In genomic region chr19:17902701-17903100, GRCh38 we compare ENCODE assay signal across 17 cellular contexts. TPM values are rescaled to one million over a fixed set of nuclear protein-coding genes. Genes with fewer than 3 reads are reported as not detected.
A peak's percentile ranks its signal among the peaks of the same experiment; 100 is the strongest.
DNase-seq lines count a peak whose midpoint lies in the region; ATAC-seq and TF ChIP-seq lines count a peak whose summit lies in the region.
"Had no signal": no experiment of that assay in that cellular context is flagged by ENCODE, and none has a peak within 500 bp of the region (broad histone marks: within the 10 kb centered on the region; RNA-seq: fewer than 3 reads in every experiment).

No MANE protein-coding gene starts in this region.

- H3K9me2 ChIP-seq in GM23338 (ENCODE audit: insufficient read depth) = no peaks in the 10 kb centered on the region

- H3K27ac ChIP-seq in GM23338 (ENCODE audit: low read depth) = no peak overlapping the region
- no peak overlapping the region for H3K27ac ChIP-seq in fibroblast of lung (ENCODE audit: insufficient read depth, low read length)
- H3K27ac ChIP-seq: C4-2B, Peyer's patch had no signal

- H3K27ac Mint-ChIP-seq in GM23338 (no peak overlapping the region), natural killer cell (no peak overlapping the region)
- H3K27ac Mint-ChIP-seq in activated T-helper 2 cell treated with anti-CD3 and anti-CD28 coated beads, Interferon-gamma antibody, Interleukin-2, Interleukin-4, amounts not matched to agents 10 μg/mL and 5 μg/mL and 100 μg/mL, durations not matched to agents 14 hours and 24 hours and 36 hours = no peak overlapping the region
- H3K27ac Mint-ChIP-seq: activated naive CD8-positive, alpha-beta T cell treated with anti-CD3 and anti-CD28 coated beads, Interleukin-2, amount 50 U/mL, for 24 hours; effector memory CD8-positive, alpha-beta T cell had no signal

- H3K4me1 Mint-ChIP-seq in GM23338 = no peaks in the 10 kb centered on the region
- H3K4me1 Mint-ChIP-seq in activated T-helper 2 cell treated with anti-CD3 and anti-CD28 coated beads, Interferon-gamma antibody, Interleukin-2, Interleukin-4, amounts not matched to agents 10 μg/mL and 5 μg/mL and 100 μg/mL, durations not matched to agents 14 hours and 24 hours and 36 hours (ENCODE audit: low read depth) = no peaks in the 10 kb centered on the region
- no peaks in the 10 kb centered on the region for H3K4me1 Mint-ChIP-seq in natural killer cell
- H3K4me1 Mint-ChIP-seq: activated naive CD8-positive, alpha-beta T cell treated with anti-CD3 and anti-CD28 coated beads, Interleukin-2, amount 50 U/mL, for 24 hours had no signal

- H3K27me3 Mint-ChIP-seq in GM23338 (ENCODE audit: insufficient read depth, low read depth, poor library complexity) (peaks cover 5% of the 10 kb centered on the region), natural killer cell (ENCODE audit: low read depth in 2 of 2) (peaks cover 16 to 26% of the 10 kb centered on the region in 2 donors)
- H3K27me3 Mint-ChIP-seq in activated T-helper 2 cell treated with anti-CD3 and anti-CD28 coated beads, Interferon-gamma antibody, Interleukin-2, Interleukin-4, amounts not matched to agents 10 μg/mL and 5 μg/mL and 100 μg/mL, durations not matched to agents 14 hours and 24 hours and 36 hours (ENCODE audit: low read depth) = peaks cover 4% of the 10 kb centered on the region

- peaks cover 40% of the 10 kb centered on the region for H3K9me3 Mint-ChIP-seq in GM23338
- H3K9me3 Mint-ChIP-seq in activated T-helper 2 cell treated with anti-CD3 and anti-CD28 coated beads, Interferon-gamma antibody, Interleukin-2, Interleukin-4, amounts not matched to agents 10 μg/mL and 5 μg/mL and 100 μg/mL, durations not matched to agents 14 hours and 24 hours and 36 hours = no peaks in the 10 kb centered on the region
- no peaks in the 10 kb centered on the region for H3K9me3 Mint-ChIP-seq in natural killer cell
- H3K9me3 Mint-ChIP-seq: activated naive CD8-positive, alpha-beta T cell treated with anti-CD3 and anti-CD28 coated beads, Interleukin-2, amount 50 U/mL, for 24 hours; effector memory CD8-positive, alpha-beta T cell had no signal

- no peaks in the 10 kb centered on the region for H3K27me3 ChIP-seq in GM23338 (ENCODE audit: insufficient read depth)
- H3K27me3 ChIP-seq in fibroblast of lung (ENCODE audit: control insufficient read depth, insufficient read depth, low read length) = no peaks in the 10 kb centered on the region
- H3K27me3 ChIP-seq: Peyer's patch had no signal

- H2AFZ ChIP-seq in GM23338 (0 out of 2 replicates have a peak overlapping the region, but pooled peaks have one; percentile 28), fibroblast of lung (ENCODE audit: low read length) (no peak overlapping the region)

- H3K4me1 ChIP-seq in GM23338 (ENCODE audit: insufficient read depth) (no peaks in the 10 kb centered on the region), fibroblast of lung (ENCODE audit: control insufficient read depth, extremely low read depth, insufficient read depth, low read length) (no peaks in the 10 kb centered on the region)
- H3K4me1 ChIP-seq: Peyer's patch had no signal

- H3K36me3 ChIP-seq in GM23338 (ENCODE audit: insufficient read depth) = 0 out of 2 replicates have a peak, but pooled peaks cover 2% of the 10 kb centered on the region
- H3K36me3 ChIP-seq in fibroblast of lung (ENCODE audit: control insufficient read depth, insufficient read depth, low read length) = no peaks in the 10 kb centered on the region
- H3K36me3 ChIP-seq: Peyer's patch had no signal

- intact Hi-C loops in activated T-helper 2 cell treated with anti-CD3 and anti-CD28 coated beads, Interferon-gamma antibody, Interleukin-2, Interleukin-4, amounts not matched to agents 10 μg/mL and 5 μg/mL and 100 μg/mL, durations not matched to agents 14 hours and 24 hours and 36 hours (cut with micrococcal nuclease) = no loop called here
- intact Hi-C loops in natural killer cell (cut with micrococcal nuclease) = no loop called here
- intact Hi-C loops in Right ventricle myocardium inferior (cut with DNase I) = no loop called here

- H3F3A ChIP-seq in GM23338 (replicated peaks; ENCODE audit: low read depth) = no peaks in the 10 kb centered on the region

- no peak overlapping the region for H3K4me3 ChIP-seq in GM23338
- no peak overlapping the region for H3K4me3 ChIP-seq in fibroblast of lung (replicated peaks in 1 of 4; ENCODE audit: control extremely low read depth in 1 of 4, insufficient read depth in 1 of 4, low read depth in 3 of 4, low read length in 4 of 4)
- H3K4me3 ChIP-seq: Peyer's patch had no signal

- H3K9ac ChIP-seq in fibroblast of lung (ENCODE audit: insufficient read depth, low read length) = no peak overlapping the region

- H3K4me3 Mint-ChIP-seq in GM23338 (no peak overlapping the region), natural killer cell (no peak overlapping the region)
- no peak overlapping the region for H3K4me3 Mint-ChIP-seq in activated T-helper 2 cell treated with anti-CD3 and anti-CD28 coated beads, Interferon-gamma antibody, Interleukin-2, Interleukin-4, amounts not matched to agents 10 μg/mL and 5 μg/mL and 100 μg/mL, durations not matched to agents 14 hours and 24 hours and 36 hours (ENCODE audit: low read depth)
- H3K4me3 Mint-ChIP-seq: activated naive CD8-positive, alpha-beta T cell treated with anti-CD3 and anti-CD28 coated beads, Interleukin-2, amount 50 U/mL, for 24 hours; effector memory CD8-positive, alpha-beta T cell had no signal

- TF ChIP-seq CTCF in GM23338 (conservative IDR thresholded peaks at IDR 0.05; ENCODE audit: low read depth in 2 of 2) (no peak), fibroblast of lung (conservative IDR thresholded peaks at IDR 0.05 in 1 of 2, IDR thresholded peaks at IDR 0.05 in 1 of 2; ENCODE audit: low read depth in 1 of 2, low read length in 2 of 2) (no peak), natural killer cell (IDR thresholded peaks at IDR 0.05) (no peak)

- no peaks in the 10 kb centered on the region for H3K9me3 ChIP-seq in fibroblast of lung (ENCODE audit: control insufficient read depth, insufficient read depth, low read depth, low read length)
- H3K9me3 ChIP-seq: Peyer's patch had no signal

- H3K79me2 ChIP-seq in GM23338 (replicated peaks; ENCODE audit: insufficient read depth) = no peaks in the 10 kb centered on the region
- no peaks in the 10 kb centered on the region for H3K79me2 ChIP-seq in fibroblast of lung (ENCODE audit: control insufficient read depth, insufficient read depth, low read length)

- DNase-seq in AG08395 (ENCODE audit: low spot score) (peak; percentile 56), GM23338 (ENCODE audit: low spot score) (no peak), NCI-H82 treated with DMSO at 0.1 percent for 48 hours (lab: John Stamatoyannopoulos, UW; ENCODE audit: unreplicated experiment) (peak; percentile 44), fibroblast of lung (ENCODE audit: low read depth in 2 of 2) (peak; percentile 38 to 49), natural killer cell (no peak), Right ventricle myocardium inferior (ENCODE audit: missing footprints) (no peak)
- DNase-seq in activated T-helper 2 cell treated with anti-CD3 and anti-CD28 coated beads, Interferon-gamma antibody, Interleukin-2, Interleukin-4, amounts not matched to agents 10 μg/mL and 5 μg/mL and 100 μg/mL, durations not matched to agents 14 hours and 24 hours and 36 hours (ENCODE audit: low spot score) = no peak
- DNase-seq: activated naive CD8-positive, alpha-beta T cell treated with anti-CD3 and anti-CD28 coated beads, Interleukin-2, amount 50 U/mL, for 24 hours; effector memory CD8-positive, alpha-beta T cell; NCI-H2029; Peyer's patch; stimulated activated CD4-positive, alpha-beta T cell treated with anti-CD3 and anti-CD28 coated beads, Interleukin-1b, Interleukin-23, amount 100 ng/mL, for 48 hours; stimulated activated naive CD4-positive, alpha-beta T cell; T1000 had no signal

- H3K4me2 ChIP-seq in GM23338 = no peak overlapping the region
- H3K4me2 ChIP-seq in fibroblast of lung (ENCODE audit: extremely low read depth, insufficient read depth, low read length) = no peak overlapping the region

- no peak for ATAC-seq in GM23338
- no peak for ATAC-seq in GM18858 (IDR thresholded peaks at IDR 0.05; ENCODE audit: unreplicated experiment)
- ATAC-seq in natural killer cell = no peak
- ATAC-seq in Right ventricle myocardium inferior = no peak
- ATAC-seq: activated naive CD8-positive, alpha-beta T cell treated with anti-CD3 and anti-CD28 coated beads, Interleukin-2, amount 50 U/mL, for 24 hours; effector memory CD8-positive, alpha-beta T cell had no signal

- H4K20me1 ChIP-seq in GM23338 (replicated peaks; ENCODE audit: insufficient read depth) = no peaks in the 10 kb centered on the region
- H4K20me1 ChIP-seq in fibroblast of lung (ENCODE audit: control insufficient read depth, extremely low read depth, insufficient read depth, low read length) = no peaks in the 10 kb centered on the region

- no peaks in the 10 kb centered on the region for H3K36me3 Mint-ChIP-seq in GM23338 (ENCODE audit: low read depth)
- H3K36me3 Mint-ChIP-seq in activated T-helper 2 cell treated with anti-CD3 and anti-CD28 coated beads, Interferon-gamma antibody, Interleukin-2, Interleukin-4, amounts not matched to agents 10 μg/mL and 5 μg/mL and 100 μg/mL, durations not matched to agents 14 hours and 24 hours and 36 hours (ENCODE audit: low read depth) = no peaks in the 10 kb centered on the region
- H3K36me3 Mint-ChIP-seq in natural killer cell = no peaks in the 10 kb centered on the region

RNA-seq across cellular contexts. Expression of gene CCDC124, which starts 30.1 kb away (rescaled TPM):
- total RNA-seq in GM23338 (2014; rRNA removed; shearing (Covaris generic)) = 55.0 and 56.0 TPM in 2 replicates
- polyA plus RNA-seq in GM23338 (2016; fragmentation: Nextera tagmentation; extraction: Ambion mirVana) (182 and 194 TPM in 2 replicates), fibroblast of lung (44.3 and 54.0 TPM in 2 replicates)
- total RNA-seq in fibroblast of lung (31.1 and 37.2 TPM in 2 replicates), natural killer cell (10 to 100 TPM; 32.6 to 37.6 (median 37.4) TPM), Right ventricle myocardium inferior (85.9 TPM)
- 90.0 and 127 TPM in 2 replicates for polyA plus RNA-seq in fibroblast of lung (2012)
- polyA minus RNA-seq in fibroblast of lung (ENCODE audit: low replicate concordance) = 3.0 and 11.0 TPM in 2 replicates
- 116 and 123 TPM in 2 replicates for total RNA-seq in activated T-helper 2 cell treated with anti-CD3 and anti-CD28 coated beads, Interferon-gamma antibody, Interleukin-2, Interleukin-4, amounts not matched to agents 10 μg/mL and 5 μg/mL and 100 μg/mL, durations not matched to agents 14 hours and 24 hours and 36 hours

RNA-seq across cellular contexts. Expression of gene SLC5A5, which starts 31.0 kb away (rescaled TPM):
- total RNA-seq in GM23338 (2014; rRNA removed; shearing (Covaris generic)) = 2.1 and 2.6 TPM in 2 replicates
- polyA plus RNA-seq in GM23338 (2016; fragmentation: Nextera tagmentation; extraction: Ambion mirVana) = 1.0 and 1.7 TPM in 2 replicates
- total RNA-seq in fibroblast of lung = not detected in 2 replicates
- not detected in 2 replicates for polyA plus RNA-seq in fibroblast of lung
- 0.03 TPM in 1 of 2 replicates, not detected in the other for polyA plus RNA-seq in fibroblast of lung (2012)
- polyA minus RNA-seq in fibroblast of lung (ENCODE audit: low replicate concordance) = not detected in 2 replicates
- total RNA-seq in activated T-helper 2 cell treated with anti-CD3 and anti-CD28 coated beads, Interferon-gamma antibody, Interleukin-2, Interleukin-4, amounts not matched to agents 10 μg/mL and 5 μg/mL and 100 μg/mL, durations not matched to agents 14 hours and 24 hours and 36 hours = 0.69 and 0.75 TPM in 2 replicates
- total RNA-seq in natural killer cell = under 1 TPM; 0.25 to 0.43 (median 0.26) TPM
- not detected for total RNA-seq in Right ventricle myocardium inferior
- total RNA-seq: Peyer's patch, posterior vena cava had no signal

RNA-seq across cellular contexts. Expression of gene RPL18A, which starts 43.0 kb away (rescaled TPM):
- 1,233 and 1,314 TPM in 2 replicates for total RNA-seq in GM23338 (2014; rRNA removed; shearing (Covaris generic))
- polyA plus RNA-seq in GM23338 (2016; fragmentation: Nextera tagmentation; extraction: Ambion mirVana) (2,829 and 2,918 TPM in 2 replicates), fibroblast of lung (891 and 971 TPM in 2 replicates)
- total RNA-seq in fibroblast of lung (1,148 and 1,427 TPM in 2 replicates), natural killer cell (1,000 to 10,000 TPM; 1,015 to 1,285 (median 1,208) TPM), Right ventricle myocardium inferior (860 TPM)
- 1,793 and 1,913 TPM in 2 replicates for polyA plus RNA-seq in fibroblast of lung (2012)
- polyA minus RNA-seq in fibroblast of lung (ENCODE audit: low replicate concordance) = 262 and 330 TPM in 2 replicates
- total RNA-seq in activated T-helper 2 cell treated with anti-CD3 and anti-CD28 coated beads, Interferon-gamma antibody, Interleukin-2, Interleukin-4, amounts not matched to agents 10 μg/mL and 5 μg/mL and 100 μg/mL, durations not matched to agents 14 hours and 24 hours and 36 hours = 2,784 and 2,842 TPM in 2 replicates

RNA-seq across cellular contexts. Expression of gene JAK3, which starts 54.9 kb away (rescaled TPM):
- 4.2 and 5.4 TPM in 2 replicates for total RNA-seq in GM23338 (2014; rRNA removed; shearing (Covaris generic))
- 2.8 and 2.9 TPM in 2 replicates for polyA plus RNA-seq in GM23338 (2016; fragmentation: Nextera tagmentation; extraction: Ambion mirVana)
- total RNA-seq in fibroblast of lung = 1.2 and 1.3 TPM in 2 replicates
- 0.26 and 1.1 TPM in 2 replicates for polyA plus RNA-seq in fibroblast of lung
- polyA plus RNA-seq in fibroblast of lung (2012) = 0.46 and 1.2 TPM in 2 replicates
- 2.9 and 6.4 TPM in 2 replicates for polyA minus RNA-seq in fibroblast of lung (ENCODE audit: low replicate concordance)
- 212 and 221 TPM in 2 replicates for total RNA-seq in activated T-helper 2 cell treated with anti-CD3 and anti-CD28 coated beads, Interferon-gamma antibody, Interleukin-2, Interleukin-4, amounts not matched to agents 10 μg/mL and 5 μg/mL and 100 μg/mL, durations not matched to agents 14 hours and 24 hours and 36 hours
- 100 to 1,000 TPM in 1 of 3 donors, 10 to 100 TPM in 2; 72.1 to 105 (median 96.1) TPM for total RNA-seq in natural killer cell
- 1.9 TPM for total RNA-seq in Right ventricle myocardium inferior

Comparison
In these comparisons a context has a peak if more than half of its experiments do, and no peak if none do; other contexts are left out.
1. DNase-seq: peak in AG08395 (single experiment), NCI-H82 treated with DMSO at 0.1 percent for 48 hours (single experiment) and fibroblast of lung (2 of 2); none in GM23338 (single experiment), activated T-helper 2 cell treated with anti-CD3 and anti-CD28 coated beads, Interferon-gamma antibody, Interleukin-2, Interleukin-4, amounts not matched to agents 10 μg/mL and 5 μg/mL and 100 μg/mL, durations not matched to agents 14 hours and 24 hours and 36 hours (single experiment), natural killer cell (single experiment) and Right ventricle myocardium inferior (single experiment).